4 cellular contexts compared by ENCODE assay signal in genomic region chr7:99653269-99653668, GRCh38. TPM values are rescaled to one million over a fixed set of nuclear protein-coding genes. Genes with fewer than 3 reads are reported as not detected.
"Had no signal": no experiment of that assay in that cellular context is flagged by ENCODE, and none has a peak within 500 bp of the region (broad histone marks: within the 10 kb centered on the region; RNA-seq: fewer than 3 reads in every experiment).

No MANE protein-coding gene starts in this region.

RNA-seq across cellular contexts. Expression of gene CYP3A5, which starts 26.5 kb away (rescaled TPM):
- total RNA-seq: natural killer cell treated with Interleukin-12 subunit alpha and Interleukin-12 subunit beta and Interleukin-15 and Interleukin-18, amount 100 ng/mL, for 72 hours; smooth muscle cell; spleen had no signal

RNA-seq across cellular contexts. Expression of gene TMEM225B, which starts 55.2 kb away (rescaled TPM):
- total RNA-seq: occipital lobe had no signal
